ENCODE assay signal across 6 cellular contexts in the genomic region with DNA sequence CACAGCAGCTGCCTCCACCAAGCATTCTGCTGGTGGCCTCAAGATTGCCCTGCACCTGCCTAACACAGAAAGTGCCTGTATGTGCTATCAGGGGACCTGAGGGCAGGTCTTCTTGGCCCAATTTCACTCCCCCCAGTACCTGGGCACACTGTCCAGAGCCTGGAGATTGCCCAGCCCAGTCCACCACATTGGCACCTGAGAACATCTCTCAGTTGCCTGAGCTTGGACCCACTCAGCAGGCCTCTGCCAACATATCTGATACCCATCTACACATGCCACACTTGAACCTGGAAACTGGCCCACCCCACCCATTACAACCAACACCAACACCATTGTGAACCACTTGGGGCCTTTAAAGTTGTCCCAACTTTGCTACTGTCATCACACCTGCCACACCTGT.
"Had no signal": no experiment of that assay in that cellular context is flagged by ENCODE, and none has a peak within 500 bp of the region (broad histone marks: within the 10 kb centered on the region; RNA-seq: fewer than 3 reads in every experiment).

No MANE protein-coding gene starts in this region.

- DNase-seq: IMR-90, KBM-7, KG1 had no signal

- ATAC-seq: HepG2, K562 had no signal

- H3K4me3 ChIP-seq: K562 had no signal

- H3K27ac ChIP-seq: HL-60 had no signal
